In genomic region chr9:109421034-109421700, GRCh38 we compare ENCODE assay signal across 17 cellular contexts.
"Had no signal": no experiment of that assay in that cellular context is flagged by ENCODE, and none has a peak within 500 bp of the region (broad histone marks: within the 10 kb centered on the region; RNA-seq: fewer than 3 reads in every experiment).

No MANE protein-coding gene starts in this region.

- ATAC-seq: activated CD8-positive, alpha-beta T cell treated with anti-CD3 and anti-CD28 coated beads for 36 hours; activated T-cell treated with anti-CD3 and anti-CD28 coated beads, Interleukin-2, amount 50 U/mL, for 72 hours; stimulated activated memory B cell treated with anti-CD40 and anti-IgM and Interleukin-4, amounts not matched to agents 10 μg/mL and 1 μg/mL and 100 μg/mL, for 72 hours had no signal

- DNase-seq: activated CD4-positive, alpha-beta T cell treated with anti-CD3 and anti-CD28 coated beads for 4 hours; activated CD8-positive, alpha-beta memory T cell treated with anti-CD3 and anti-CD28 coated beads, Interleukin-2, amount 50 U/mL, for 4 hours; activated CD8-positive, alpha-beta T cell treated with anti-CD3 and anti-CD28 coated beads for 36 hours; activated gamma-delta T cell treated with Interleukin-2 at 50 U/mL for 16 hours; activated naive CD8-positive, alpha-beta T cell treated with anti-CD3 and anti-CD28 coated beads for 36 hours; activated T-cell treated with anti-CD3 and anti-CD28 coated beads, Interleukin-2, amount 50 U/mL, for 72 hours; anterior cingulate cortex; esophagus squamous epithelium; foreskin fibroblast; islet precursor cell; pancreas; T1000; WERI-Rb-1 had no signal

- H3K27me3 ChIP-seq: esophagus squamous epithelium, pancreas, tibial nerve, vagina had no signal

- H3K36me3 ChIP-seq: tibial nerve, vagina, WERI-Rb-1 had no signal

- H3K4me1 ChIP-seq: esophagus squamous epithelium, pancreas, tibial nerve, vagina had no signal

- H3K27ac ChIP-seq: esophagus squamous epithelium, pancreas, tibial nerve, vagina, WERI-Rb-1 had no signal

- H3K4me3 ChIP-seq: esophagus squamous epithelium, pancreas, smooth muscle cell, tibial nerve, vagina had no signal

- H3K9me3 ChIP-seq: esophagus squamous epithelium, pancreas, tibial nerve, vagina had no signal
